ENCODE assay signal across 10 cellular contexts in the genomic region with DNA sequence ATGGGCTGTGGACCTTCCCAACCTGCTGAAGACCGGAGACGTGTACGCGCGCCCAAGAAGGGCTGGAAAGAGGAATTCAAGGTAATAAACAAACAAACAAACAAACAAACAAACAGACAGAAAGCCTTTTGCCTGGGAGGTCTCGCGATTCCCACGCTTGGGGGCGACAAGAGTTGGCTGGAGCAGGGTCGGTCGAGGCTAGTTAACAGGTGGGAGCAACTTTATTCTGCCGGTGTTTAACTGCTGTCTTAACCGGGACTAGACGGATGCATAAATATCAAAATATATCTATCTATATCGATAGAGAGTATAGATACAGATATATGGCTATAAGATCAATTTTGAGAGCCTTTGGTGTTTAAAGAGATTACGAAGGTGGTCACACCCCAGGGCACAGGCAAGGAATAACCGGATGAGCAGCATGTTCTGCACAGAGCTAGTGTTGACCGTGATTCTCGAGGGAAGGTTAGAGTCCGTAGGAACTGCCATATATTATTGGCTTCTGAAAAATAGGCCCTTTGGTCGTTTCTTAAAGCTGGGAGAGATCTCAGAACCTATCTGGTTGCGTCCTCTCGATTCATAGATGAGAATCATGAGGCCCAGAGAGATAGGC. TPM values are rescaled to one million over a fixed set of nuclear protein-coding genes. Genes with fewer than 3 reads are reported as not detected.
A peak's percentile ranks its signal among the peaks of the same experiment; 100 is the strongest.
DNase-seq lines count a peak whose midpoint lies in the region; ATAC-seq and TF ChIP-seq lines count a peak whose summit lies in the region.
"Had no signal": no experiment of that assay in that cellular context is flagged by ENCODE, and none has a peak within 500 bp of the region (broad histone marks: within the 10 kb centered on the region; RNA-seq: fewer than 3 reads in every experiment).

No MANE protein-coding gene starts in this region.

- H3K9me3 ChIP-seq in mammary epithelial cell (replicated peaks; ENCODE audit: insufficient read depth, low read length) = no peaks in the 10 kb centered on the region
- no peaks in the 10 kb centered on the region for H3K9me3 ChIP-seq in right lobe of liver
- no peaks in the 10 kb centered on the region for H3K9me3 ChIP-seq in stomach smooth muscle (ENCODE audit: control insufficient read depth in 2 of 2, low read length in 2 of 2)

- H3K9ac ChIP-seq in mammary epithelial cell (ENCODE audit: insufficient read depth, low read length) = no peak overlapping the region
- no peak overlapping the region for H3K9ac ChIP-seq in stomach smooth muscle (ENCODE audit: low read length in 2 of 2)

- no peak for TF ChIP-seq CTCF in mammary epithelial cell (conservative IDR thresholded peaks at IDR 0.05 in 1 of 2, IDR thresholded peaks at IDR 0.05 in 1 of 2; ENCODE audit: extremely low read depth in 1 of 2, insufficient read depth in 1 of 2, low read depth in 1 of 2, low read length in 2 of 2)
- no peak for TF ChIP-seq CTCF in right lobe of liver (IDR thresholded peaks at IDR 0.05)

- H3K4me1 ChIP-seq in mammary epithelial cell (ENCODE audit: insufficient read depth, low read length) = peaks cover 11% of the 10 kb centered on the region
- H3K4me1 ChIP-seq in right lobe of liver = peaks cover 0 to 4% (median 0%) of the 10 kb centered on the region in 4 donors
- H3K4me1 ChIP-seq in stomach smooth muscle (ENCODE audit: control insufficient read depth, insufficient read depth, low read length) = peaks cover 12% of the 10 kb centered on the region

- dilution Hi-C loops in mammary epithelial cell (cut with HindIII; ENCODE audit: low sequenced_read_pairs) = no loop called here

- H3K27ac ChIP-seq in mammary epithelial cell (ENCODE audit: insufficient read depth, low read depth, low read length) (no peak overlapping the region), right lobe of liver (peak overlapping the region in 1 of 3 donors; percentile 47), stomach smooth muscle (ENCODE audit: low read length) (no peak overlapping the region)

- H3K36me3 ChIP-seq in mammary epithelial cell (ENCODE audit: insufficient read depth, low read length) = no peaks in the 10 kb centered on the region
- no peaks in the 10 kb centered on the region for H3K36me3 ChIP-seq in right lobe of liver
- H3K36me3 ChIP-seq in stomach smooth muscle (ENCODE audit: control insufficient read depth in 2 of 2, insufficient read depth in 2 of 2, low read length in 2 of 2) = no peaks in the 10 kb centered on the region

- H3K4me3 ChIP-seq in mammary epithelial cell (replicated peaks in 1 of 3; ENCODE audit: insufficient read depth in 1 of 3, low read depth in 2 of 3, low read length in 3 of 3) (peak overlapping the region; percentile 33 to 49 (median 41)), right lobe of liver (peak overlapping the region; percentile 37 to 52 (median 50)), stomach smooth muscle (ENCODE audit: low read length in 2 of 2) (peak overlapping the region; percentile 57 to 71)

- H2AFZ ChIP-seq in mammary epithelial cell (ENCODE audit: low read depth, low read length) = peak overlapping the region; percentile 70

- in situ Hi-C loops in mammary epithelial cell (cut with MboI; ENCODE audit: low sequenced_read_pairs in 2 of 2) = no loop called here

- BruUV-seq in mammary epithelial cell (replicated peaks; lab: Mats Ljungman, UMichigan) = no TSS peak

- ATAC-seq in right lobe of liver (no peak), HG02840 (IDR thresholded peaks at IDR 0.05; ENCODE audit: low FRiP score, unreplicated experiment) (no peak)

- no peaks in the 10 kb centered on the region for H4K20me1 ChIP-seq in mammary epithelial cell (ENCODE audit: insufficient read depth, low read length)

- DNase-seq in NCI-H1105 treated with DMSO at 0.1 percent for 48 hours (lab: John Stamatoyannopoulos, UW) = peak; percentile 10
- DNase-seq in NCI-H1105 (lab: John Stamatoyannopoulos, UW) = no peak
- DNase-seq in mammary epithelial cell = no peak
- DNase-seq in right lobe of liver = no peak
- no peak for DNase-seq in NAMALWA (ENCODE audit: low spot score)
- DNase-seq in nucleus accumbens (lab: John Stamatoyannopoulos, UW) = no peak
- DNase-seq: activated B cell treated with CpG ODN at 0.5 μM for 24 hours; stimulated activated CD4-positive, alpha-beta T cell treated with anti-CD3 and anti-CD28 coated beads, Interleukin-4, amount 100 ng/mL, for 4 hours had no signal

- CTCF ChIA-PET in mammary epithelial cell (lab: Charles Lee; ENCODE audit: low non-redundant PET) = no interaction called here

- H3K27me3 ChIP-seq in mammary epithelial cell (ENCODE audit: insufficient read depth, low read length) = peaks cover 8% of the 10 kb centered on the region
- H3K27me3 ChIP-seq in right lobe of liver = no peaks in the 10 kb centered on the region
- peaks cover 4 to 5% of the 10 kb centered on the region in 2 donors for H3K27me3 ChIP-seq in stomach smooth muscle (ENCODE audit: control insufficient read depth in 1 of 2, insufficient read depth in 2 of 2, low read length in 2 of 2)

- WGBS in mammary epithelial cell (ENCODE audit: low coverage, missing lambda C conversion rate) = 38% methylated on average over 14 of the region's 23 CpGs
- 37% methylated on average over 22 of the region's 23 CpGs for WGBS in right lobe of liver (ENCODE audit: insufficient coverage, low coverage, low lambda C conversion rate, missing lambda C conversion rate)

- H3K79me2 ChIP-seq in mammary epithelial cell (ENCODE audit: insufficient read depth, low read length) = no peaks in the 10 kb centered on the region

- TF ChIP-seq POLR2A in right lobe of liver (IDR thresholded peaks at IDR 0.05) = no peak

- intact Hi-C loops in mammary epithelial cell (cut with micrococcal nuclease) = no loop called here
- intact Hi-C loops in right lobe of liver (cut with DNase I) = no loop called here

- peak overlapping the region; percentile 95 for H3K4me2 ChIP-seq in mammary epithelial cell (ENCODE audit: insufficient read depth, low read depth, low read length)

RNA-seq across cellular contexts. Expression of a gene that starts 0.5 kb away (rescaled TPM):
- not detected for total RNA-seq in mammary epithelial cell
- not detected for polyA plus RNA-seq in mammary epithelial cell
- polyA minus RNA-seq in mammary epithelial cell = not detected
- under 1 TPM in 1 of 6 experiments, not detected in 5; 0.25 TPM for total RNA-seq in right lobe of liver
- total RNA-seq: activated B cell treated with CpG ODN at 0.5 μM for 24 hours had no signal
